Comparison of ENCODE assay signal across 1 cellular context in the genomic region with DNA sequence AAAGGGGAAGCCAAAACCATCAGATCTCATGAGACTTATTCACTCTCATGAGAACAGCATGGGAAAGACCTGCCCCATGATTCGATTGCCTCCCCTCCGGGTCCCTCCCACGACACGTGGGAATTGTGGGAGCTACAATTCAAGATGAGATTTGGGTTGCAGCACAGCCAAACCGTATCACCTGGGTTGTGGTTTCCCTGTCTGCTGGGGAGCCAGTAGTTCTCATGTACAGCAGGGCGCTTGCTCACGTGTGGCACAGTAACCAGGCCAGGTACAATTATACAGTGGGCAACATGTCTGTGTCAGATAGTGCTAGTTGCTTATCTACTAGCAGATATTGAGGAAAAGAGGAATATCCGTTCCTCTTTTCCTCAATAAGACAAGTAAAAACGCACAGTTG.
TF ChIP-seq lines count a peak whose summit lies in the region.

No MANE protein-coding gene starts in this region.

TF ChIP-seq in GM12878, 131 proteins besides CTCF, POLR2A, EP300 and RAD21 (continued from another document):
- TF ChIP-seq ZNF592 (IDR thresholded peaks at IDR 0.05) (peak; percentile 73; the same call in 1 of the 2 replicates), RCOR1 (conservative IDR thresholded peaks at IDR 0.05; ENCODE audit: low read depth, low read length) (no peak), POLR2AphosphoS2 (IDR thresholded peaks at IDR 0.05; ENCODE audit: low read depth, low read length) (no peak), YBX1 (IDR thresholded peaks at IDR 0.05) (no peak), CHD2 (IDR thresholded peaks at IDR 0.05; ENCODE audit: borderline replicate concordance, low read depth, low read length) (no peak), ZNF384 (IDR thresholded peaks at IDR 0.05; ENCODE audit: borderline replicate concordance, low read depth, low read length) (no peak), POU2F2 (IDR thresholded peaks at IDR 0.05; ENCODE audit: borderline replicate concordance, low read depth, low read length) (0 out of 3 replicates have a peak, but pooled peaks have one; percentile 2), E2F4 (IDR thresholded peaks at IDR 0.05; ENCODE audit: low read depth, low read length) (no peak), MEF2B (IDR thresholded peaks at IDR 0.05; ENCODE audit: partially characterized antibody, poor library complexity, severe bottlenecking) (peak; percentile 97), MXI1 (IDR thresholded peaks at IDR 0.05; ENCODE audit: low read depth, low read length) (no peak), SUZ12 (IDR thresholded peaks at IDR 0.05; ENCODE audit: unreplicated experiment) (no peak), ZZZ3 (IDR thresholded peaks at IDR 0.05; ENCODE audit: control insufficient read depth, insufficient read length, low read depth) (no peak), NR2C1 (IDR thresholded peaks at IDR 0.05) (no peak), SIN3A (IDR thresholded peaks at IDR 0.05; ENCODE audit: low read depth, low read length) (no peak), HDAC6 (IDR thresholded peaks at IDR 0.05; ENCODE audit: unreplicated experiment) (no peak), RB1 (IDR thresholded peaks at IDR 0.05; ENCODE audit: borderline replicate concordance) (no peak), IKZF1 (conservative IDR thresholded peaks at IDR 0.05) (no peak), KAT2A (conservative IDR thresholded peaks at IDR 0.05; ENCODE audit: control insufficient read depth, low read depth, low read length) (no peak), BCL3 (IDR thresholded peaks at IDR 0.05; ENCODE audit: borderline replicate concordance, insufficient read depth, low read depth, low read length, poor library complexity, severe bottlenecking) (peak; percentile 86), RFX5 (IDR thresholded peaks at IDR 0.05; ENCODE audit: low read depth, low read length) (no peak), TBL1XR1 (IDR thresholded peaks at IDR 0.05; ENCODE audit: low read depth, low read length) (no peak), PAX5 (IDR thresholded peaks at IDR 0.05; ENCODE audit: borderline replicate concordance, low read depth, low read length) (no peak), REST (IDR thresholded peaks at IDR 0.05; ENCODE audit: low read depth, low read length) (no peak), SUPT20H (IDR thresholded peaks at IDR 0.05; ENCODE audit: borderline replicate concordance, control insufficient read depth, low read depth, low read length) (no peak)
- TF ChIP-seq, protein P1, sequence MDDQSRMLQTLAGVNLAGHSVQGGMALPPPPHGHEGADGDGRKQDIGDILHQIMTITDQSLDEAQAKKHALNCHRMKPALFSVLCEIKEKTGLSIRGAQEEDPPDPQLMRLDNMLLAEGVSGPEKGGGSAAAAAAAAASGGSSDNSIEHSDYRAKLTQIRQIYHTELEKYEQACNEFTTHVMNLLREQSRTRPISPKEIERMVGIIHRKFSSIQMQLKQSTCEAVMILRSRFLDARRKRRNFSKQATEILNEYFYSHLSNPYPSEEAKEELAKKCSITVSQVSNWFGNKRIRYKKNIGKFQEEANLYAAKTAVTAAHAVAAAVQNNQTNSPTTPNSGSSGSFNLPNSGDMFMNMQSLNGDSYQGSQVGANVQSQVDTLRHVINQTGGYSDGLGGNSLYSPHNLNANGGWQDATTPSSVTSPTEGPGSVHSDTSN (IDR thresholded peaks at IDR 0.05; ENCODE audit: insufficient replicate concordance, low read depth, low read length): no peak
- TF ChIP-seq, protein P2, sequence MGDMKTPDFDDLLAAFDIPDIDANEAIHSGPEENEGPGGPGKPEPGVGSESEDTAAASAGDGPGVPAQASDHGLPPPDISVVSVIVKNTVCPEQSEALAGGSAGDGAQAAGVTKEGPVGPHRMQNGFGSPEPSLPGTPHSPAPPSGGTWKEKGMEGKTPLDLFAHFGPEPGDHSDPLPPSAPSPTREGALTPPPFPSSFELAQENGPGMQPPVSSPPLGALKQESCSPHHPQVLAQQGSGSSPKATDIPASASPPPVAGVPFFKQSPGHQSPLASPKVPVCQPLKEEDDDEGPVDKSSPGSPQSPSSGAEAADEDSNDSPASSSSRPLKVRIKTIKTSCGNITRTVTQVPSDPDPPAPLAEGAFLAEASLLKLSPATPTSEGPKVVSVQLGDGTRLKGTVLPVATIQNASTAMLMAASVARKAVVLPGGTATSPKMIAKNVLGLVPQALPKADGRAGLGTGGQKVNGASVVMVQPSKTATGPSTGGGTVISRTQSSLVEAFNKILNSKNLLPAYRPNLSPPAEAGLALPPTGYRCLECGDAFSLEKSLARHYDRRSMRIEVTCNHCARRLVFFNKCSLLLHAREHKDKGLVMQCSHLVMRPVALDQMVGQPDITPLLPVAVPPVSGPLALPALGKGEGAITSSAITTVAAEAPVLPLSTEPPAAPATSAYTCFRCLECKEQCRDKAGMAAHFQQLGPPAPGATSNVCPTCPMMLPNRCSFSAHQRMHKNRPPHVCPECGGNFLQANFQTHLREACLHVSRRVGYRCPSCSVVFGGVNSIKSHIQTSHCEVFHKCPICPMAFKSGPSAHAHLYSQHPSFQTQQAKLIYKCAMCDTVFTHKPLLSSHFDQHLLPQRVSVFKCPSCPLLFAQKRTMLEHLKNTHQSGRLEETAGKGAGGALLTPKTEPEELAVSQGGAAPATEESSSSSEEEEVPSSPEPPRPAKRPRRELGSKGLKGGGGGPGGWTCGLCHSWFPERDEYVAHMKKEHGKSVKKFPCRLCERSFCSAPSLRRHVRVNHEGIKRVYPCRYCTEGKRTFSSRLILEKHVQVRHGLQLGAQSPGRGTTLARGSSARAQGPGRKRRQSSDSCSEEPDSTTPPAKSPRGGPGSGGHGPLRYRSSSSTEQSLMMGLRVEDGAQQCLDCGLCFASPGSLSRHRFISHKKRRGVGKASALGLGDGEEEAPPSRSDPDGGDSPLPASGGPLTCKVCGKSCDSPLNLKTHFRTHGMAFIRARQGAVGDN (IDR thresholded peaks at IDR 0.05): peak; percentile 81
- TF ChIP-seq, protein P3, sequence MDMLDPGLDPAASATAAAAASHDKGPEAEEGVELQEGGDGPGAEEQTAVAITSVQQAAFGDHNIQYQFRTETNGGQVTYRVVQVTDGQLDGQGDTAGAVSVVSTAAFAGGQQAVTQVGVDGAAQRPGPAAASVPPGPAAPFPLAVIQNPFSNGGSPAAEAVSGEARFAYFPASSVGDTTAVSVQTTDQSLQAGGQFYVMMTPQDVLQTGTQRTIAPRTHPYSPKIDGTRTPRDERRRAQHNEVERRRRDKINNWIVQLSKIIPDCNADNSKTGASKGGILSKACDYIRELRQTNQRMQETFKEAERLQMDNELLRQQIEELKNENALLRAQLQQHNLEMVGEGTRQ (IDR thresholded peaks at IDR 0.05; ENCODE audit: borderline replicate concordance, low read depth, low read length): no peak
- TF ChIP-seq, protein P4, sequence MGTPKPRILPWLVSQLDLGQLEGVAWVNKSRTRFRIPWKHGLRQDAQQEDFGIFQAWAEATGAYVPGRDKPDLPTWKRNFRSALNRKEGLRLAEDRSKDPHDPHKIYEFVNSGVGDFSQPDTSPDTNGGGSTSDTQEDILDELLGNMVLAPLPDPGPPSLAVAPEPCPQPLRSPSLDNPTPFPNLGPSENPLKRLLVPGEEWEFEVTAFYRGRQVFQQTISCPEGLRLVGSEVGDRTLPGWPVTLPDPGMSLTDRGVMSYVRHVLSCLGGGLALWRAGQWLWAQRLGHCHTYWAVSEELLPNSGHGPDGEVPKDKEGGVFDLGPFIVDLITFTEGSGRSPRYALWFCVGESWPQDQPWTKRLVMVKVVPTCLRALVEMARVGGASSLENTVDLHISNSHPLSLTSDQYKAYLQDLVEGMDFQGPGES (IDR thresholded peaks at IDR 0.05): no peak
- TF ChIP-seq, protein P5, sequence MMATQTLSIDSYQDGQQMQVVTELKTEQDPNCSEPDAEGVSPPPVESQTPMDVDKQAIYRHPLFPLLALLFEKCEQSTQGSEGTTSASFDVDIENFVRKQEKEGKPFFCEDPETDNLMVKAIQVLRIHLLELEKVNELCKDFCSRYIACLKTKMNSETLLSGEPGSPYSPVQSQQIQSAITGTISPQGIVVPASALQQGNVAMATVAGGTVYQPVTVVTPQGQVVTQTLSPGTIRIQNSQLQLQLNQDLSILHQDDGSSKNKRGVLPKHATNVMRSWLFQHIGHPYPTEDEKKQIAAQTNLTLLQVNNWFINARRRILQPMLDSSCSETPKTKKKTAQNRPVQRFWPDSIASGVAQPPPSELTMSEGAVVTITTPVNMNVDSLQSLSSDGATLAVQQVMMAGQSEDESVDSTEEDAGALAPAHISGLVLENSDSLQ (IDR thresholded peaks at IDR 0.05): no peak
TF ChIP-seq in GM12878: peak in this region for 13.
